Comparison of ENCODE assay signal across 8 cellular contexts in genomic region chr7:134669845-134670373, GRCh38. TPM values are rescaled to one million over a fixed set of nuclear protein-coding genes. Genes with fewer than 3 reads are reported as not detected.
DNase-seq lines count a peak whose midpoint lies in the region; ATAC-seq and TF ChIP-seq lines count a peak whose summit lies in the region.

No MANE protein-coding gene starts in this region.

- H3K9me3 Mint-ChIP-seq in activated T-helper 1 cell treated with anti-CD3 and anti-CD28 coated beads, Interleukin-12 subunit alpha, Interleukin-12 subunit beta, Interleukin-2, Interleukin-4 antibody, amounts not matched to agents 30 ng/mL and 10 ng/mL and 1 ng/mL, durations not matched to agents 14 hours and 24 hours and 36 hours = peaks cover 9% of the 10 kb centered on the region
- H3K9me3 Mint-ChIP-seq in Caco-2 (ENCODE audit: unreplicated experiment) = no peaks in the 10 kb centered on the region

- no peaks in the 10 kb centered on the region for H3K36me3 ChIP-seq in Peyer's patch
- peaks cover 0 to 13% (median 0%) of the 10 kb centered on the region in 9 donors for H3K36me3 ChIP-seq in heart right ventricle
- H3K36me3 ChIP-seq in Caco-2 (ENCODE audit: control insufficient read depth, insufficient read depth, low read length) = no peaks in the 10 kb centered on the region

- peak overlapping the region; percentile 47 for H3K4me3 Mint-ChIP-seq in activated T-helper 1 cell treated with anti-CD3 and anti-CD28 coated beads, Interleukin-12 subunit alpha, Interleukin-12 subunit beta, Interleukin-2, Interleukin-4 antibody, amounts not matched to agents 30 ng/mL and 10 ng/mL and 1 ng/mL, durations not matched to agents 14 hours and 24 hours and 36 hours
- H3K4me3 Mint-ChIP-seq in Caco-2 (ENCODE audit: unreplicated experiment) = no peak overlapping the region

- POLR2A ChIA-PET in Caco-2 (lab: Charles Lee) = no interaction called here

- H3K27me3 ChIP-seq in Peyer's patch (no peaks in the 10 kb centered on the region), heart right ventricle (no peaks in the 10 kb centered on the region), Caco-2 (replicated peaks; ENCODE audit: control insufficient read depth, insufficient read depth, low read length) (no peaks in the 10 kb centered on the region)

- H3K4me1 Mint-ChIP-seq in activated T-helper 1 cell treated with anti-CD3 and anti-CD28 coated beads, Interleukin-12 subunit alpha, Interleukin-12 subunit beta, Interleukin-2, Interleukin-4 antibody, amounts not matched to agents 30 ng/mL and 10 ng/mL and 1 ng/mL, durations not matched to agents 14 hours and 24 hours and 36 hours (ENCODE audit: low read depth) = peaks cover 34% of the 10 kb centered on the region
- no peaks in the 10 kb centered on the region for H3K4me1 Mint-ChIP-seq in Caco-2 (ENCODE audit: low read depth, unreplicated experiment)

- H3K27ac Mint-ChIP-seq in activated T-helper 1 cell treated with anti-CD3 and anti-CD28 coated beads, Interleukin-12 subunit alpha, Interleukin-12 subunit beta, Interleukin-2, Interleukin-4 antibody, amounts not matched to agents 30 ng/mL and 10 ng/mL and 1 ng/mL, durations not matched to agents 14 hours and 24 hours and 36 hours = peak overlapping the region; percentile 33
- no peak overlapping the region for H3K27ac Mint-ChIP-seq in Caco-2 (ENCODE audit: unreplicated experiment)

- CTCF ChIA-PET in Caco-2 (lab: Charles Lee) = no interaction called here

- H3K27ac ChIP-seq in Peyer's patch = no peak overlapping the region
- peak overlapping the region in 3 of 10 donors; percentile 8 to 58 (median 29) for H3K27ac ChIP-seq in heart right ventricle

- ATAC-seq in GM18502 (IDR thresholded peaks at IDR 0.05; ENCODE audit: poor library complexity, unreplicated experiment) (peak; percentile 79), HG03378 (IDR thresholded peaks at IDR 0.05; ENCODE audit: unreplicated experiment) (peak; percentile 64), heart right ventricle (peak in 7 of 8 donors; percentile 34 to 91 (median 65))

- WGBS in heart right ventricle, 2 donors = 18 to 21% methylated on average over 8 of the region's 8 CpGs

- DNase-seq in Peyer's patch (peak in 2 of 3 donors; percentile 50 to 75), heart right ventricle (no peak), Caco-2 (no peak), posterior cingulate gyrus (no peak)
- peak; percentile 26 for DNase-seq in activated T-helper 1 cell treated with anti-CD3 and anti-CD28 coated beads, Interleukin-12 subunit alpha, Interleukin-12 subunit beta, Interleukin-2, Interleukin-4 antibody, amounts not matched to agents 30 ng/mL and 10 ng/mL and 1 ng/mL, durations not matched to agents 14 hours and 24 hours and 36 hours (ENCODE audit: low spot score)
- DNase-seq in stimulated activated CD4-positive, alpha-beta T cell treated with anti-CD3 and anti-CD28 coated beads, Interleukin-2, amount 100 ng/mL, for 48 hours = peak; percentile 50 to 59

- TF ChIP-seq POLR2A in Peyer's patch (IDR thresholded peaks at IDR 0.05) = no peak

- H3K4me1 ChIP-seq in Peyer's patch = no peaks in the 10 kb centered on the region
- peaks cover 0 to 16% (median 14%) of the 10 kb centered on the region in 9 donors for H3K4me1 ChIP-seq in heart right ventricle
- no peaks in the 10 kb centered on the region for H3K4me1 ChIP-seq in Caco-2

- no TSS peak for BruUV-seq in Caco-2 (replicated peaks; lab: Mats Ljungman, UMichigan)

- H3K9me3 ChIP-seq in Peyer's patch = no peaks in the 10 kb centered on the region
- peaks cover 0 to 10% (median 0%) of the 10 kb centered on the region in 11 donors for H3K9me3 ChIP-seq in heart right ventricle
- no peaks in the 10 kb centered on the region for H3K9me3 ChIP-seq in Caco-2

- intact Hi-C loops in activated T-helper 1 cell treated with anti-CD3 and anti-CD28 coated beads, Interleukin-12 subunit alpha, Interleukin-12 subunit beta, Interleukin-2, Interleukin-4 antibody, amounts not matched to agents 30 ng/mL and 10 ng/mL and 1 ng/mL, durations not matched to agents 14 hours and 24 hours and 36 hours (cut with micrococcal nuclease) = loop anchor here (1.0 kb wide), 1 partner anchor 24 kb away; the partner anchor contains the start of gene BPGM
- intact Hi-C loops in heart right ventricle (cut with DNase I) = no loop called here
- intact Hi-C loops in Caco-2 (cut with micrococcal nuclease; ENCODE audit: unreplicated experiment) = no loop called here
- intact Hi-C loops in posterior cingulate gyrus (cut with DNase I) = no loop called here

- peaks cover 20% of the 10 kb centered on the region for H3K36me3 Mint-ChIP-seq in activated T-helper 1 cell treated with anti-CD3 and anti-CD28 coated beads, Interleukin-12 subunit alpha, Interleukin-12 subunit beta, Interleukin-2, Interleukin-4 antibody, amounts not matched to agents 30 ng/mL and 10 ng/mL and 1 ng/mL, durations not matched to agents 14 hours and 24 hours and 36 hours (ENCODE audit: low read depth)
- no peaks in the 10 kb centered on the region for H3K36me3 Mint-ChIP-seq in Caco-2 (ENCODE audit: insufficient read depth, unreplicated experiment)

- H3K27me3 Mint-ChIP-seq in activated T-helper 1 cell treated with anti-CD3 and anti-CD28 coated beads, Interleukin-12 subunit alpha, Interleukin-12 subunit beta, Interleukin-2, Interleukin-4 antibody, amounts not matched to agents 30 ng/mL and 10 ng/mL and 1 ng/mL, durations not matched to agents 14 hours and 24 hours and 36 hours (ENCODE audit: insufficient read depth) = no peaks in the 10 kb centered on the region
- H3K27me3 Mint-ChIP-seq in Caco-2 (ENCODE audit: insufficient read depth, unreplicated experiment) = no peaks in the 10 kb centered on the region

- no peak for TF ChIP-seq CTCF in Peyer's patch (IDR thresholded peaks at IDR 0.05)
- TF ChIP-seq CTCF in heart right ventricle (IDR thresholded peaks at IDR 0.05) = no peak
- no peak for TF ChIP-seq CTCF in Caco-2 (IDR thresholded peaks at IDR 0.05; ENCODE audit: insufficient read depth in 1 of 2, low read depth in 1 of 2, low read length in 1 of 2, severe bottlenecking in 1 of 2, unreplicated experiment in 1 of 2)

- H3K4me3 ChIP-seq in Peyer's patch (no peak overlapping the region), heart right ventricle (no peak overlapping the region), Caco-2 (ENCODE audit: low read depth, low read length) (no peak overlapping the region)

RNA-seq across cellular contexts. Expression of gene BPGM, which starts 23.3 kb away (rescaled TPM):
- 1 to 10 TPM; 5.3 to 9.2 (median 6.6) TPM for total RNA-seq in Peyer's patch
- 23.8 and 25.3 TPM in 2 replicates for total RNA-seq in activated T-helper 1 cell treated with anti-CD3 and anti-CD28 coated beads, Interleukin-12 subunit alpha, Interleukin-12 subunit beta, Interleukin-2, Interleukin-4 antibody, amounts not matched to agents 30 ng/mL and 10 ng/mL and 1 ng/mL, durations not matched to agents 14 hours and 24 hours and 36 hours
- total RNA-seq in heart right ventricle = 10 to 100 TPM; 12.4 to 19.7 (median 14.1) TPM
- polyA plus RNA-seq in heart right ventricle = 10 to 100 TPM; 15.7 to 19.7 TPM
- total RNA-seq in Caco-2 (2022) = 7.2 and 8.1 TPM in 2 replicates

Comparison
In these comparisons a context has a peak if more than half of its experiments do, and no peak if none do; other contexts are left out.
1. DNase-seq: peak in Peyer's patch (2 of 3), activated T-helper 1 cell treated with anti-CD3 and anti-CD28 coated beads, Interleukin-12 subunit alpha, Interleukin-12 subunit beta, Interleukin-2, Interleukin-4 antibody, amounts not matched to agents 30 ng/mL and 10 ng/mL and 1 ng/mL, durations not matched to agents 14 hours and 24 hours and 36 hours (single experiment) and stimulated activated CD4-positive, alpha-beta T cell treated with anti-CD3 and anti-CD28 coated beads, Interleukin-2, amount 100 ng/mL, for 48 hours (2 of 2); none in heart right ventricle (0 of 2), Caco-2 (0 of 2) and posterior cingulate gyrus (0 of 10).
2. Peak in every context shown above with its lines, with median percentiles within 50 percentile points of each other: ATAC-seq.